In genomic region chr4:1058997-1059665, GRCh38 we compare ENCODE assay signal across 27 cellular contexts. TPM values are rescaled to one million over a fixed set of nuclear protein-coding genes. Genes with fewer than 3 reads are reported as not detected.
DNase-seq lines count a peak whose midpoint lies in the region; ATAC-seq and TF ChIP-seq lines count a peak whose summit lies in the region.
"Had no signal": no experiment of that assay in that cellular context is flagged by ENCODE, and none has a peak within 500 bp of the region (broad histone marks: within the 10 kb centered on the region; RNA-seq: fewer than 3 reads in every experiment).

No MANE protein-coding gene starts in this region.

- H3K9me2 ChIP-seq in GM23338 (ENCODE audit: insufficient read depth) = no peaks in the 10 kb centered on the region

- H3K4me3 ChIP-seq in GM23338 = no peak overlapping the region
- H3K4me3 ChIP-seq: dorsolateral prefrontal cortex, lower lobe of right lung, neural progenitor cell, right lobe of liver had no signal

- DNase-seq in NCI-H748 (lab: John Stamatoyannopoulos, UW; ENCODE audit: unreplicated experiment) (peak; percentile 3), NCI-H748 treated with DMSO at 0.1 percent for 48 hours (lab: John Stamatoyannopoulos, UW) (no peak), GM23338 (ENCODE audit: low spot score) (no peak), ecto neural progenitor cell (ENCODE audit: low spot score) (peak; percentile 42), osteocyte (ENCODE audit: extremely low spot score, unreplicated experiment) (peak; percentile 81), DMS153 treated with DMSO at 0.1 percent for 48 hours (lab: John Stamatoyannopoulos, UW; ENCODE audit: unreplicated experiment) (no peak)
- DNase-seq: activated CD4-positive, alpha-beta T cell treated with anti-CD3 and anti-CD28 coated beads, Interleukin-2, amount 50 U/mL, for 4 hours; activated CD8-positive, alpha-beta memory T cell treated with anti-CD3 and anti-CD28 coated beads, Interleukin-2, amount 50 U/mL, for 48 hours; activated gamma-delta T cell; activated naive CD8-positive, alpha-beta T cell treated with anti-CD3 and anti-CD28 coated beads, Interleukin-2, amount 50 U/mL, for 24 hours; CD4-positive, alpha-beta memory T cell; lower lobe of right lung; MM.1S; NCI-H1417; NCI-H2029 treated with DMSO at 0.1 percent for 48 hours; NCI-H226; NCI-H774; stimulated activated naive B cell treated with anti-CD40 and anti-IgM and Interleukin-4, amounts not matched to agents 10 μg/mL and 1 μg/mL and 100 μg/mL, for 72 hours had no signal

- H3K79me2 ChIP-seq in GM23338 (replicated peaks; ENCODE audit: insufficient read depth) = no peaks in the 10 kb centered on the region

- H2AFZ ChIP-seq in GM23338 = no peak overlapping the region
- H2AFZ ChIP-seq: neural progenitor cell had no signal

- H3K27ac ChIP-seq in GM23338 (ENCODE audit: low read depth) = no peak overlapping the region
- H3K27ac ChIP-seq: 22Rv1, dorsolateral prefrontal cortex, lower lobe of right lung, neural progenitor cell, right lobe of liver had no signal

- no peaks in the 10 kb centered on the region for H3K27me3 ChIP-seq in GM23338 (ENCODE audit: insufficient read depth)

- no peaks in the 10 kb centered on the region for H3K4me1 ChIP-seq in GM23338 (ENCODE audit: insufficient read depth)
- H3K4me1 ChIP-seq: right lobe of liver had no signal

- H3F3A ChIP-seq in GM23338 (replicated peaks; ENCODE audit: low read depth) = no peaks in the 10 kb centered on the region

- no peaks in the 10 kb centered on the region for H4K20me1 ChIP-seq in GM23338 (replicated peaks; ENCODE audit: insufficient read depth)

- H3K27ac Mint-ChIP-seq in GM23338 (no peak overlapping the region), osteocyte (ENCODE audit: unreplicated experiment) (no peak overlapping the region)
- H3K27ac Mint-ChIP-seq: activated naive CD8-positive, alpha-beta T cell treated with anti-CD3 and anti-CD28 coated beads, Interleukin-2, amount 50 U/mL, for 24 hours; stimulated activated naive B cell treated with anti-CD40 and anti-IgM and Interleukin-4, amounts not matched to agents 10 μg/mL and 1 μg/mL and 100 μg/mL, for 72 hours had no signal

- ATAC-seq in GM23338 (peak; percentile 15; the same call in 2 of the 3 replicates), GM21825 (IDR thresholded peaks at IDR 0.05; ENCODE audit: unreplicated experiment) (no peak), GM21723 (IDR thresholded peaks at IDR 0.05; ENCODE audit: unreplicated experiment) (no peak)
- ATAC-seq: activated naive CD8-positive, alpha-beta T cell treated with anti-CD3 and anti-CD28 coated beads, Interleukin-2, amount 50 U/mL, for 24 hours; stimulated activated naive B cell treated with anti-CD40 and anti-IgM and Interleukin-4, amounts not matched to agents 10 μg/mL and 1 μg/mL and 100 μg/mL, for 72 hours had no signal

- no peaks in the 10 kb centered on the region for H3K36me3 ChIP-seq in GM23338 (ENCODE audit: insufficient read depth)
- H3K36me3 ChIP-seq: lower lobe of right lung, neural progenitor cell, right lobe of liver had no signal

- H3K27me3 Mint-ChIP-seq in GM23338 (ENCODE audit: insufficient read depth, low read depth, poor library complexity) = peaks cover 16% of the 10 kb centered on the region
- H3K27me3 Mint-ChIP-seq in osteocyte (ENCODE audit: unreplicated experiment) = peaks cover 20% of the 10 kb centered on the region

- H3K4me3 Mint-ChIP-seq in GM23338 = no peak overlapping the region
- no peak overlapping the region for H3K4me3 Mint-ChIP-seq in osteocyte (ENCODE audit: unreplicated experiment)
- H3K4me3 Mint-ChIP-seq: activated naive CD8-positive, alpha-beta T cell treated with anti-CD3 and anti-CD28 coated beads, Interleukin-2, amount 50 U/mL, for 24 hours; CD4-positive, alpha-beta memory T cell; central memory CD8-positive, alpha-beta T cell; neural progenitor cell; stimulated activated naive B cell treated with anti-CD40 and anti-IgM and Interleukin-4, amounts not matched to agents 10 μg/mL and 1 μg/mL and 100 μg/mL, for 72 hours had no signal

- H3K36me3 Mint-ChIP-seq in GM23338 (ENCODE audit: low read depth) (no peaks in the 10 kb centered on the region), osteocyte (ENCODE audit: unreplicated experiment) (no peaks in the 10 kb centered on the region)
- H3K36me3 Mint-ChIP-seq: CD4-positive, alpha-beta memory T cell; neural progenitor cell; stimulated activated naive B cell treated with anti-CD40 and anti-IgM and Interleukin-4, amounts not matched to agents 10 μg/mL and 1 μg/mL and 100 μg/mL, for 72 hours had no signal

- H3K4me1 Mint-ChIP-seq in GM23338 = peaks cover 5% of the 10 kb centered on the region
- peaks cover 14% of the 10 kb centered on the region for H3K4me1 Mint-ChIP-seq in osteocyte (ENCODE audit: unreplicated experiment)

- H3K4me2 ChIP-seq in GM23338 = no peak overlapping the region
- H3K4me2 ChIP-seq: neural progenitor cell had no signal

- H3K9me3 Mint-ChIP-seq in GM23338 (no peaks in the 10 kb centered on the region), osteocyte (ENCODE audit: unreplicated experiment) (no peaks in the 10 kb centered on the region)
- H3K9me3 Mint-ChIP-seq: activated naive CD8-positive, alpha-beta T cell treated with anti-CD3 and anti-CD28 coated beads, Interleukin-2, amount 50 U/mL, for 24 hours; central memory CD8-positive, alpha-beta T cell; neural progenitor cell had no signal

- TF ChIP-seq CTCF in GM23338 (conservative IDR thresholded peaks at IDR 0.05; ENCODE audit: low read depth in 2 of 2) (no peak), osteocyte (IDR thresholded peaks at IDR 0.05) (no peak)

TF ChIP-seq in GM23338, 12 proteins besides CTCF, POLR2A, EP300 and RAD21:
- TF ChIP-seq REST (IDR thresholded peaks at IDR 0.05; ENCODE audit: unreplicated experiment) (no peak), STAT1 (IDR thresholded peaks at IDR 0.05; ENCODE audit: unreplicated experiment) (no peak), EZH2phosphoT487 (IDR thresholded peaks at IDR 0.05; ENCODE audit: unreplicated experiment) (no peak), JUNB (IDR thresholded peaks at IDR 0.05; ENCODE audit: unreplicated experiment) (no peak), ZNF114 (CRISPR knock-in tag; IDR thresholded peaks at IDR 0.05) (no peak), NANOG (IDR thresholded peaks at IDR 0.05; ENCODE audit: borderline replicate concordance) (no peak)
- TF ChIP-seq, protein P1, sequence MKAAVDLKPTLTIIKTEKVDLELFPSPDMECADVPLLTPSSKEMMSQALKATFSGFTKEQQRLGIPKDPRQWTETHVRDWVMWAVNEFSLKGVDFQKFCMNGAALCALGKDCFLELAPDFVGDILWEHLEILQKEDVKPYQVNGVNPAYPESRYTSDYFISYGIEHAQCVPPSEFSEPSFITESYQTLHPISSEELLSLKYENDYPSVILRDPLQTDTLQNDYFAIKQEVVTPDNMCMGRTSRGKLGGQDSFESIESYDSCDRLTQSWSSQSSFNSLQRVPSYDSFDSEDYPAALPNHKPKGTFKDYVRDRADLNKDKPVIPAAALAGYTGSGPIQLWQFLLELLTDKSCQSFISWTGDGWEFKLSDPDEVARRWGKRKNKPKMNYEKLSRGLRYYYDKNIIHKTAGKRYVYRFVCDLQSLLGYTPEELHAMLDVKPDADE (IDR thresholded peaks at IDR 0.05) = no peak

RNA-seq across cellular contexts. Expression of gene FGFRL1, which starts 47.7 kb away (rescaled TPM):
- 28.6 and 35.8 TPM in 2 replicates for total RNA-seq in GM23338 (2014; rRNA removed; shearing (Covaris generic))
- polyA plus RNA-seq in GM23338 (2016; fragmentation: Nextera tagmentation; extraction: Ambion mirVana) = 7.0 and 7.3 TPM in 2 replicates
- total RNA-seq in osteocyte = 56.9 and 59.8 TPM in 2 replicates

RNA-seq across cellular contexts. Expression of gene RNF212, which starts 54.2 kb away (rescaled TPM):
- total RNA-seq in GM23338 (2014; rRNA removed; shearing (Covaris generic)) = 11.8 and 20.6 TPM in 2 replicates
- polyA plus RNA-seq in GM23338 (2016; fragmentation: Nextera tagmentation; extraction: Ambion mirVana) = 17.0 and 19.7 TPM in 2 replicates
- 3.5 and 3.8 TPM in 2 replicates for total RNA-seq in osteocyte
- total RNA-seq: RPMI7951, SK-MEL-5 had no signal

Comparison
In these comparisons a context has a peak if more than half of its experiments do, and no peak if none do; other contexts are left out.
1. DNase-seq: peak in NCI-H748 (single experiment), ecto neural progenitor cell (single experiment) and osteocyte (single experiment); none in NCI-H748 treated with DMSO at 0.1 percent for 48 hours (single experiment), GM23338 (single experiment) and DMS153 treated with DMSO at 0.1 percent for 48 hours (single experiment).